24 cellular contexts compared by ENCODE assay signal in the genomic region with DNA sequence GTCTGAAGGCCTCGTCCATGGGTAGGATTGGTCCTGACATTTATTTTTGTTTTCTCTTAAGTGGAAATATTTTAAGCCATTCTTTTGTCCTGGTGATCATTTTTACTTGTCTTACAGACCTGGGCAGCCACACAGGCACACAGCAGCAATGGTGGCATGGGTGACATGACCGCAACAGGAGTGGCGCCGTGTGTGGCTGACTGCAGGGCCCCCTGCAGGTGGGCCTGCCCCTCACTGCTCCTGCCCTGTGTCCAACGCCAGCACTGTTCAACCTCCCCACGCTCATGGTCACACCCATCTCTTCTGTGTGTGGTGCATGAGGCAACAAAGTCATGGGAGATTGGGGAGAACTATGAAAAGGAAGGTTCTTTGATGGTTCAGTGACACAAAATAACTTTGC.
"Had no signal": no experiment of that assay in that cellular context is flagged by ENCODE, and none has a peak within 500 bp of the region (broad histone marks: within the 10 kb centered on the region; RNA-seq: fewer than 3 reads in every experiment).

No MANE protein-coding gene starts in this region.

- H3K27ac ChIP-seq: coronary artery, gastrocnemius medialis, lower lobe of right lung, prostate gland, right atrium auricular region, sigmoid colon, thoracic aorta, tibial nerve, upper lobe of left lung had no signal

- FAIRE-seq: endometrium, keratinocyte, urothelium cell line had no signal

- H3K4me1 ChIP-seq: gastrocnemius medialis, lower lobe of right lung, prostate gland, right atrium auricular region, sigmoid colon, tibial nerve, upper lobe of left lung had no signal

- H3K4me1 Mint-ChIP-seq: naive thymus-derived CD8-positive, alpha-beta T cell; stimulated activated memory B cell treated with anti-CD40 and anti-IgM and Interleukin-4, amounts not matched to agents 10 μg/mL and 1 μg/mL and 100 μg/mL, for 72 hours had no signal

- H3K27ac Mint-ChIP-seq: naive thymus-derived CD8-positive, alpha-beta T cell; nephron progenitor cell; stimulated activated memory B cell treated with anti-CD40 and anti-IgM and Interleukin-4, amounts not matched to agents 10 μg/mL and 1 μg/mL and 100 μg/mL, for 72 hours; stimulated activated naive CD8-positive, alpha-beta T cell treated with anti-CD3 and anti-CD28 coated beads, Interleukin-15, Interleukin-2, amounts not matched to agents 100 ng/mL and 50 ng/mL, for 24 hours had no signal

- H3K27me3 ChIP-seq: gastrocnemius medialis, right atrium auricular region, sigmoid colon, tibial nerve, upper lobe of left lung had no signal

- H3K9me3 Mint-ChIP-seq: nephron progenitor cell; stimulated activated memory B cell treated with anti-CD40 and anti-IgM and Interleukin-4, amounts not matched to agents 10 μg/mL and 1 μg/mL and 100 μg/mL, for 72 hours; stimulated activated naive CD8-positive, alpha-beta T cell treated with anti-CD3 and anti-CD28 coated beads, Interleukin-15, Interleukin-2, amounts not matched to agents 100 ng/mL and 50 ng/mL, for 24 hours had no signal

- H3K4me3 ChIP-seq: coronary artery, gastrocnemius medialis, lower lobe of right lung, prostate gland, right atrium auricular region, sigmoid colon, thoracic aorta, tibial nerve, upper lobe of left lung had no signal

- DNase-seq: dermis blood vessel endothelial cell; effector memory CD4-positive, alpha-beta T cell; erythroblast; foreskin fibroblast; gastrocnemius medialis; head of caudate nucleus; left ventricle myocardium superior; lower lobe of right lung; naive thymus-derived CD8-positive, alpha-beta T cell; nephron progenitor cell; sigmoid colon; stimulated activated CD4-positive, alpha-beta T cell treated with anti-CD3 and anti-CD28 coated beads, Interleukin-2, amount 100 ng/mL, for 24 hours; stimulated activated CD4-positive, alpha-beta T cell treated with anti-CD3 and anti-CD28 coated beads, Interleukin-4, amount 100 ng/mL, for 24 hours had no signal

- H3K36me3 Mint-ChIP-seq: naive thymus-derived CD8-positive, alpha-beta T cell; stimulated activated memory B cell treated with anti-CD40 and anti-IgM and Interleukin-4, amounts not matched to agents 10 μg/mL and 1 μg/mL and 100 μg/mL, for 72 hours had no signal

- H3K9me3 ChIP-seq: gastrocnemius medialis, lower lobe of right lung, prostate gland, right atrium auricular region, sigmoid colon, thoracic aorta, tibial nerve, upper lobe of left lung had no signal

- H3K36me3 ChIP-seq: gastrocnemius medialis, lower lobe of right lung, prostate gland, right atrium auricular region, sigmoid colon, thoracic aorta, tibial nerve, upper lobe of left lung had no signal

- ATAC-seq: gastrocnemius medialis; lower lobe of right lung; naive thymus-derived CD8-positive, alpha-beta T cell; stimulated activated memory B cell treated with anti-CD40 and anti-IgM and Interleukin-4, amounts not matched to agents 10 μg/mL and 1 μg/mL and 100 μg/mL, for 72 hours had no signal

- H3K4me3 Mint-ChIP-seq: naive thymus-derived CD8-positive, alpha-beta T cell; nephron progenitor cell; stimulated activated memory B cell treated with anti-CD40 and anti-IgM and Interleukin-4, amounts not matched to agents 10 μg/mL and 1 μg/mL and 100 μg/mL, for 72 hours; stimulated activated naive CD8-positive, alpha-beta T cell treated with anti-CD3 and anti-CD28 coated beads, Interleukin-15, Interleukin-2, amounts not matched to agents 100 ng/mL and 50 ng/mL, for 24 hours had no signal
